ENCODE assay signal across 8 cellular contexts in the genomic region with DNA sequence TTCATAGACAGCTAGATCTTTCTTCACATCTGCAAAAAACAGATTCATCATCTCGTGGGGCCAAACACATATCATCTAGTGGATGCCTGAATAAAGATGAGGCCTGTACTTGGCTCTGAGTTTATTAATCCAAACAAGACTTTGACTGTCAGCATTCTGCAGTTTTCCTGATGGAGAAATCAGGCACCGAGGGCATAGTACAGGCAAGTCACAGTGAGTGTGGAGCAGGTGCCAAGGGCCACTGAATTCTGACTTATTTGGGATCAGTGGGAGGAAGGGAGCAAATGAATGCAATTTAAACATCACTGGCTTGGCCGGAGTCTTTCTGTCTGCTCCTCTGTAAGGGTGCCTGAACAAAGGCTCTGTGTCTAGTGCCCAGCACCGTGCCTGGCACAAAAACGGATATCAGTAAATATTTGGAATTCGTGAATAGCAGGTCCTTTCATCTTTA. TPM values are rescaled to one million over a fixed set of nuclear protein-coding genes. Genes with fewer than 3 reads are reported as not detected.
DNase-seq lines count a peak whose midpoint lies in the region; ATAC-seq lines count a peak whose summit lies in the region.

No MANE protein-coding gene starts in this region.

- H3K9me3 ChIP-seq in HUES6 (ENCODE audit: control insufficient read depth, insufficient read depth, low read depth, low read length), result no peaks in the 10 kb centered on the region
- H3K9me3 ChIP-seq in iPS-18c (ENCODE audit: control insufficient read depth, insufficient read depth, low read length), result no peaks in the 10 kb centered on the region

- peak overlapping the region; percentile 91 for H3K4me3 Mint-ChIP-seq in activated T-helper 17 cell treated with anti-CD3 and anti-CD28 coated beads, Interleukin-2, amount 50 U/mL, for 72 hours
- H3K4me3 Mint-ChIP-seq in stimulated activated effector memory CD8-positive, alpha-beta T cell treated with anti-CD3 and anti-CD28 coated beads, Interleukin-12 subunit alpha, Interleukin-12 subunit beta, amount 100 ng/mL, for 72 hours, result peak overlapping the region; percentile 79

- peaks cover 30% of the 10 kb centered on the region for H3K4me1 Mint-ChIP-seq in activated T-helper 17 cell treated with anti-CD3 and anti-CD28 coated beads, Interleukin-2, amount 50 U/mL, for 72 hours
- H3K4me1 Mint-ChIP-seq in stimulated activated effector memory CD8-positive, alpha-beta T cell treated with anti-CD3 and anti-CD28 coated beads, Interleukin-12 subunit alpha, Interleukin-12 subunit beta, amount 100 ng/mL, for 72 hours, result peaks cover 39% of the 10 kb centered on the region

- H3K27ac Mint-ChIP-seq in activated T-helper 17 cell treated with anti-CD3 and anti-CD28 coated beads, Interleukin-2, amount 50 U/mL, for 72 hours, result peak overlapping the region; percentile 86
- peak overlapping the region; percentile 88 for H3K27ac Mint-ChIP-seq in stimulated activated effector memory CD8-positive, alpha-beta T cell treated with anti-CD3 and anti-CD28 coated beads, Interleukin-12 subunit alpha, Interleukin-12 subunit beta, amount 100 ng/mL, for 72 hours

- no peaks in the 10 kb centered on the region for H3K9me3 Mint-ChIP-seq in activated T-helper 17 cell treated with anti-CD3 and anti-CD28 coated beads, Interleukin-2, amount 50 U/mL, for 72 hours
- no peaks in the 10 kb centered on the region for H3K9me3 Mint-ChIP-seq in stimulated activated effector memory CD8-positive, alpha-beta T cell treated with anti-CD3 and anti-CD28 coated beads, Interleukin-12 subunit alpha, Interleukin-12 subunit beta, amount 100 ng/mL, for 72 hours

- no peaks in the 10 kb centered on the region for H3K36me3 Mint-ChIP-seq in activated T-helper 17 cell treated with anti-CD3 and anti-CD28 coated beads, Interleukin-2, amount 50 U/mL, for 72 hours (ENCODE audit: low read depth)
- peaks cover 10% of the 10 kb centered on the region for H3K36me3 Mint-ChIP-seq in stimulated activated effector memory CD8-positive, alpha-beta T cell treated with anti-CD3 and anti-CD28 coated beads, Interleukin-12 subunit alpha, Interleukin-12 subunit beta, amount 100 ng/mL, for 72 hours

- no peak overlapping the region for H3K27ac ChIP-seq in HUES6 (ENCODE audit: low read depth, low read length)

- H3K9ac ChIP-seq in HUES6 (ENCODE audit: low read length), result peak overlapping the region; percentile 41

- peak overlapping the region; percentile 92 for H3K4me3 ChIP-seq in HUES6 (ENCODE audit: low read depth, low read length)
- H3K4me3 ChIP-seq in iPS-18c (ENCODE audit: insufficient read depth, low read depth, low read length), result peak overlapping the region; percentile 95

- H3K4me1 ChIP-seq in HUES6 (ENCODE audit: control insufficient read depth, insufficient read depth, low read length), result peaks cover 15% of the 10 kb centered on the region

- H3K27me3 ChIP-seq in HUES6 (ENCODE audit: control insufficient read depth, insufficient read depth, low read length), result no peaks in the 10 kb centered on the region

- H3K36me3 ChIP-seq in HUES6 (ENCODE audit: control insufficient read depth, insufficient read depth, low read length), result no peaks in the 10 kb centered on the region

- no peak for ATAC-seq in activated T-helper 17 cell treated with anti-CD3 and anti-CD28 coated beads, Interleukin-2, amount 50 U/mL, for 72 hours (replicated peaks)
- ATAC-seq in stimulated activated effector memory CD8-positive, alpha-beta T cell treated with anti-CD3 and anti-CD28 coated beads, Interleukin-12 subunit alpha, Interleukin-12 subunit beta, amount 100 ng/mL, for 72 hours, result no peak
- ATAC-seq in GM19035 (IDR thresholded peaks at IDR 0.05; ENCODE audit: unreplicated experiment), result no peak

- DNase-seq in stimulated activated effector memory CD8-positive, alpha-beta T cell treated with anti-CD3 and anti-CD28 coated beads, Interleukin-12 subunit alpha, Interleukin-12 subunit beta, amount 100 ng/mL, for 72 hours (ENCODE audit: low spot score in 2 of 2), result peak in 1 of 2 donors; percentile 55
- no peak for DNase-seq in 8988T
- DNase-seq in cortex of kidney (lab: John Stamatoyannopoulos, UW), result no peak
- DNase-seq in HPDE6-E6E7 (ENCODE audit: extremely low spot score), result no peak

- H3K27me3 Mint-ChIP-seq in activated T-helper 17 cell treated with anti-CD3 and anti-CD28 coated beads, Interleukin-2, amount 50 U/mL, for 72 hours, result no peaks in the 10 kb centered on the region

RNA-seq across cellular contexts. Expression of a gene that starts 1.0 kb away (rescaled TPM):
- total RNA-seq in activated T-helper 17 cell treated with anti-CD3 and anti-CD28 coated beads, Interleukin-2, amount 50 U/mL, for 72 hours, result 10 to 100 TPM; 28.7 to 49.7 TPM
